9 cellular contexts compared by ENCODE assay signal in genomic region chr5:108148715-108149139, GRCh38.
DNase-seq lines count a peak whose midpoint lies in the region; ATAC-seq, FAIRE-seq and TF ChIP-seq lines count a peak whose summit lies in the region.
"Had no signal": no experiment of that assay in that cellular context is flagged by ENCODE, and none has a peak within 500 bp of the region (broad histone marks: within the 10 kb centered on the region; RNA-seq: fewer than 3 reads in every experiment).

No MANE protein-coding gene starts in this region.

- H3K27ac Mint-ChIP-seq in brain, result no peak overlapping the region

- TF ChIP-seq CTCF in GM20000 (IDR thresholded peaks at IDR 0.05; ENCODE audit: extremely low read depth, missing control alignments), result no peak
- TF ChIP-seq CTCF in brain (conservative IDR thresholded peaks at IDR 0.05), result peak; percentile 60 to 70
- no peak for TF ChIP-seq CTCF in ovary (IDR thresholded peaks at IDR 0.05)

- DNase-seq in DMS114 treated with DMSO at 0.1 percent for 48 hours (lab: John Stamatoyannopoulos, UW; ENCODE audit: unreplicated experiment) (peak; percentile 10), GM20000 (ENCODE audit: low spot score) (peak; percentile 9), HTR-8/SVneo (ENCODE audit: insufficient read length, low spot score) (peak; percentile 5), myocyte (ENCODE audit: low read depth) (peak; percentile 26), ovary (no peak)

- no peaks in the 10 kb centered on the region for H3K4me1 ChIP-seq in ovary (ENCODE audit: insufficient read depth)
- H3K4me1 ChIP-seq: SJCRH30 had no signal

- H3K36me3 ChIP-seq in ovary, result no peaks in the 10 kb centered on the region
- H3K36me3 ChIP-seq: SJCRH30 had no signal

- peaks cover 23% of the 10 kb centered on the region for H3K36me3 Mint-ChIP-seq in brain

- no peak for TF ChIP-seq EP300 in ovary (IDR thresholded peaks at IDR 0.05)

- no peak for FAIRE-seq in HTR-8/SVneo (lab: Jason Lieb, UNC)

- H3K4me3 Mint-ChIP-seq in brain, result no peak overlapping the region

- H3K27me3 Mint-ChIP-seq in brain, result no peaks in the 10 kb centered on the region

- no peak overlapping the region for H3K4me3 ChIP-seq in ovary
- H3K4me3 ChIP-seq: SJCRH30 had no signal

- intact Hi-C loops in ovary (cut with DNase I), result no loop called here

- no peak for ATAC-seq in HG03521 (IDR thresholded peaks at IDR 0.05; ENCODE audit: unreplicated experiment)
- ATAC-seq in GM19463 (IDR thresholded peaks at IDR 0.05; ENCODE audit: unreplicated experiment), result no peak

- no peak for TF ChIP-seq POLR2A in ovary (IDR thresholded peaks at IDR 0.05)

- H3K27ac ChIP-seq in ovary, result no peak overlapping the region
- H3K27ac ChIP-seq: SJCRH30 had no signal

- H3K4me1 Mint-ChIP-seq in brain, result peaks cover 9% of the 10 kb centered on the region

- H3K27me3 ChIP-seq in ovary, result no peaks in the 10 kb centered on the region
- H3K27me3 ChIP-seq: SJCRH30 had no signal

- H3K9me3 Mint-ChIP-seq in brain, result peaks cover 0 to 7% (median 0%) of the 10 kb centered on the region in 5 experiments

- H3K9me3 ChIP-seq in ovary, result no peaks in the 10 kb centered on the region
- H3K9me3 ChIP-seq: SJCRH30 had no signal

Comparison
In these comparisons a context has a peak if more than half of its experiments do, and no peak if none do; other contexts are left out.
1. DNase-seq: peak in DMS114 treated with DMSO at 0.1 percent for 48 hours (single experiment), GM20000 (single experiment), HTR-8/SVneo (single experiment) and myocyte (single experiment); none in ovary (0 of 5).
2. CTCF ChIP-seq: peak in brain (2 of 2); none in GM20000 (single experiment) and ovary (0 of 3).